8 cellular contexts compared by ENCODE assay signal in the genomic region with DNA sequence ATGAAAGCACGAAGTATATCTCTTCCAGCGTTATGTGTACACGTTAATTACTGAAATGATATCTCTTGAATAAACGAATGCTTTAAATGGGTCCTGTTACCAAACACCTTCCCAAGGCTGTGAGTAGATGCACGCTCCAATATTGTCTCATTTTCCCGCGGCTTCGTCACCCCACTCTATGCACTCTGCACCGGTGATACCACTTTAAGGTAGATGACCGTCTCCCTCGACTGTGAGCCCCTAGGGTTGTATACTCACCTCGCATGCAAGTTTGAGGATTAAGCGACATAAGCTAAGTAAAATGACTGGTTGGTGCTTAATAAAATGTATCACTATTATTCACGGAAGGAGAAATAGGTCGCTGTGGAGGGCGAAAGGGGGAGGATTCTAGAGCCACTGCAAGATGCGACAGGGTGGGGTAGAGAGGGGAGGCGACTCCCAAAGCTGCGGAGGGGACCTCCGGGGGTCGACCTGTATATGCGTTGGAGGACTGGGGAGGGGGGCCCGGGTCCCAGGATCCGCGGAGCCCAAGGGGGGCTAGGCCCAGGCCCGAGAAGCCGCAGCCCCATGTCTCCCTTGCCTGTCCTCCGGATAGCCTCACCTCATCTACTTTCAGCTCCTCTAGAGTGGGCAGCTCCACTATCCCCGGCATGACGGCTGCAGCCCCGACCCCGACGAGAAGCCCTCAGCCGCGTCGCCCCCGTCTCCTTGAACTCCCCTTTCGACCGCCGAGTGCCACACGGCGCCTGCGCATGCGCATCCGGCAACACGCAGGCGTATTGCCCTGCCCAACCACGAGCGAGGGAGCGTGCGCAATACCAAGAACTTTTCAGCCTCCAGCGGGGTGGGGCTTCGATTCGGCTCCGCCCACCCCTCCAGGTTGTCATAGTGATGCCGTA. TPM values are rescaled to one million over a fixed set of nuclear protein-coding genes. Genes with fewer than 3 reads are reported as not detected.
DNase-seq lines count a peak whose midpoint lies in the region; ATAC-seq and TF ChIP-seq lines count a peak whose summit lies in the region.

A gene (plus strand): TSS at position 883 of the 899 bp plus-strand sequence. CDS start 65 bp downstream, outside the sequence.
A gene (minus strand): TSS at position 754 of the 899 bp plus-strand sequence. CDS start 102 bp downstream, at position 652.

- WGBS in spleen, 5 donors: 1 to 3% (median 3%) methylated on average over 38 to 56 of the region's 56 CpGs

- H3K4me3 ChIP-seq in AG10803 (ENCODE audit: low read length) (peak within 1 kb of the TSS; percentile 98), spleen (peak within 1 kb of the TSS; percentile 78 to 96 (median 84))

- H3K27me3 ChIP-seq in spleen (replicated peaks in 1 of 7): no peaks in the 10 kb centered on the region

- H3K4me3 Mint-ChIP-seq in central memory CD8-positive, alpha-beta T cell: peak within 1 kb of the TSS; percentile 95

- peaks cover 8% of the 10 kb centered on the region for H3K36me3 Mint-ChIP-seq in central memory CD8-positive, alpha-beta T cell (ENCODE audit: insufficient read depth)

- DNase-seq in AG10803 (ENCODE audit: low read depth): peak; percentile 93
- DNase-seq in NCI-H345 (lab: John Stamatoyannopoulos, UW): peak; percentile 97
- DNase-seq in activated CD4-positive, CD25-positive, alpha-beta regulatory T cell (lab: John Stamatoyannopoulos, UW): peak; percentile 90 to 94 (median 92)
- peak; percentile 93 for DNase-seq in central memory CD8-positive, alpha-beta T cell (ENCODE audit: low spot score in 2 of 2)
- peak; percentile 92 for DNase-seq in iris pigment epithelial cell (ENCODE audit: low read depth)
- DNase-seq in spleen: peak; percentile 98

- peaks cover 19 to 55% (median 39%) of the 10 kb centered on the region in 6 donors for H3K4me1 ChIP-seq in spleen

- H3K9me3 Mint-ChIP-seq in central memory CD8-positive, alpha-beta T cell: no peaks in the 10 kb centered on the region

- intact Hi-C loops in spleen (cut with DNase I; ENCODE audit: low total_unique reads): no loop called here

- peak in 1 of 3 donors; percentile 40 for TF ChIP-seq POLR2A in spleen (IDR thresholded peaks at IDR 0.05)

- ATAC-seq in GM19025 (IDR thresholded peaks at IDR 0.05; ENCODE audit: low read depth, unreplicated experiment): peak; percentile 91
- peak; percentile 94 for ATAC-seq in HG03280 (IDR thresholded peaks at IDR 0.05; ENCODE audit: unreplicated experiment)
- ATAC-seq in central memory CD8-positive, alpha-beta T cell (replicated peaks; ENCODE audit: extremely low read depth, poor library complexity, severe bottlenecking): peak; percentile 84

- peaks cover 30% of the 10 kb centered on the region for H3K27me3 Mint-ChIP-seq in central memory CD8-positive, alpha-beta T cell

- peak within 1 kb of the TSS; percentile 67 to 92 (median 88) for H3K27ac ChIP-seq in spleen

- no peaks in the 10 kb centered on the region for H3K36me3 ChIP-seq in spleen

- peaks cover 40% of the 10 kb centered on the region for H3K4me1 Mint-ChIP-seq in central memory CD8-positive, alpha-beta T cell

- H3K27ac Mint-ChIP-seq in central memory CD8-positive, alpha-beta T cell (ENCODE audit: low read depth): peak within 1 kb of the TSS; percentile 97

- peaks cover 0 to 12% (median 8%) of the 10 kb centered on the region in 8 donors for H3K9me3 ChIP-seq in spleen

- TF ChIP-seq CTCF in AG10803 (conservative IDR thresholded peaks at IDR 0.05; ENCODE audit: low read length): peak; percentile 6
- TF ChIP-seq CTCF in spleen (IDR thresholded peaks at IDR 0.05 in 8 of 11, conservative IDR thresholded peaks at IDR 0.05 in 3 of 11): peak in 7 of 11 experiments; percentile 15 to 56 (median 45)

RNA-seq across cellular contexts. Expression of the first gene that starts in this region (rescaled TPM):
- total RNA-seq in spleen: 1 to 10 TPM in 1 of 7 donors, not detected in 6; 1.4 TPM
- not detected for polyA plus RNA-seq in spleen

RNA-seq across cellular contexts. Expression of the second gene that starts in this region (rescaled TPM):
- 10 to 100 TPM; 27.8 to 32.7 (median 29.2) TPM for total RNA-seq in spleen
- 10 to 100 TPM; 47.6 to 72.7 (median 66.3) TPM for polyA plus RNA-seq in spleen

Comparison
In these comparisons a context has a peak if more than half of its experiments do, and no peak if none do; other contexts are left out.
1. Peak in every context shown above with its lines: DNase-seq, ATAC-seq, H3K4me3 ChIP-seq and H3K27ac ChIP-seq.